32 cellular contexts compared by ENCODE assay signal in the genomic region with DNA sequence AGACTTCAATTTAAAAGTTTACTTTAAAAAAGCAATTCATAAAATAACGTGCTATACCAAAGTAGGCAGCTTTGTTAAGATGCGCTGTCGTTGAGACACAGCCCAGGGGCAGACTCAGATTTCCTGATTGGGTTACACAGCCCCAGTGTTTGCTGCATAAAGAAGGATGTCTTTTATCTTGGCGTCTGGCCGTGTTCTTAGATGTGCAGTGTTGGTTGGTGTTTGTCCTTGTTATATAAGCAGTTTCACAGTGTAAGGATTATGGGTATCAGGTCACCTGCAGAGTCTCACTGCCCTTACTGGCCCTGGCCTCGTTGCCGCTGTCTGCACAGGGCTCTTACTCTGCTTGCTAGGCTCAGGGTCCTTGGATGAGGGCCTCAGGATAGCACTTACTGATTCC.
DNase-seq lines count a peak whose midpoint lies in the region; ATAC-seq, FAIRE-seq and TF ChIP-seq lines count a peak whose summit lies in the region.
"Had no signal": no experiment of that assay in that cellular context is flagged by ENCODE, and none has a peak within 500 bp of the region (broad histone marks: within the 10 kb centered on the region; RNA-seq: fewer than 3 reads in every experiment).

No MANE protein-coding gene starts in this region.

- no peak overlapping the region for H3K27ac Mint-ChIP-seq in activated CD8-positive, alpha-beta T cell treated with anti-CD3 and anti-CD28 coated beads, Interleukin-2, amount 10 ng/mL, durations not matched to agents 7 days and 5 days
- no peak overlapping the region for H3K27ac Mint-ChIP-seq in activated CD8-positive, alpha-beta T cell treated with anti-CD3 and anti-CD28 coated beads for 36 hours
- H3K27ac Mint-ChIP-seq in type B pancreatic cell, result peak overlapping the region; percentile 83
- H3K27ac Mint-ChIP-seq: activated B cell treated with CpG ODN at 0.5 μM for 24 hours; activated naive CD4-positive, alpha-beta T cell treated with anti-CD3 and anti-CD28 coated beads for 36 hours; CD4-positive, alpha-beta memory T cell; dendritic cell treated with granulocyte-macrophage colony-stimulating factor and Interleukin-4, amounts not matched to agents 40 ng/mL and 50 ng/mL, for 4 days; endodermal cell; IgD-negative memory B cell had no signal

- H3K36me3 Mint-ChIP-seq in activated CD8-positive, alpha-beta T cell treated with anti-CD3 and anti-CD28 coated beads, Interleukin-2, amount 10 ng/mL, durations not matched to agents 7 days and 5 days (ENCODE audit: low read depth), result no peaks in the 10 kb centered on the region
- H3K36me3 Mint-ChIP-seq in activated CD8-positive, alpha-beta T cell treated with anti-CD3 and anti-CD28 coated beads for 36 hours (ENCODE audit: low read depth), result no peaks in the 10 kb centered on the region
- H3K36me3 Mint-ChIP-seq in type B pancreatic cell, result peaks cover 66% of the 10 kb centered on the region
- H3K36me3 Mint-ChIP-seq: CD4-positive, alpha-beta memory T cell had no signal

- no peak overlapping the region for H3K4me3 Mint-ChIP-seq in activated CD8-positive, alpha-beta T cell treated with anti-CD3 and anti-CD28 coated beads, Interleukin-2, amount 10 ng/mL, durations not matched to agents 7 days and 5 days
- no peak overlapping the region for H3K4me3 Mint-ChIP-seq in activated CD8-positive, alpha-beta T cell treated with anti-CD3 and anti-CD28 coated beads for 36 hours
- peak overlapping the region; percentile 18 for H3K4me3 Mint-ChIP-seq in type B pancreatic cell
- H3K4me3 Mint-ChIP-seq: activated B cell treated with CpG ODN at 0.5 μM for 24 hours; activated naive CD4-positive, alpha-beta T cell treated with anti-CD3 and anti-CD28 coated beads for 36 hours; CD4-positive, alpha-beta memory T cell; dendritic cell treated with granulocyte-macrophage colony-stimulating factor and Interleukin-4, amounts not matched to agents 40 ng/mL and 50 ng/mL, for 4 days; endodermal cell; IgD-negative memory B cell had no signal

- intact Hi-C loops in activated CD8-positive, alpha-beta T cell treated with anti-CD3 and anti-CD28 coated beads for 36 hours (cut with micrococcal nuclease), result no loop called here

- no peak for FAIRE-seq in GM12891 (lab: Jason Lieb, UNC)
- FAIRE-seq: A549, keratinocyte, RCC 7860, small intestine had no signal

- no peaks in the 10 kb centered on the region for H3K27me3 Mint-ChIP-seq in activated CD8-positive, alpha-beta T cell treated with anti-CD3 and anti-CD28 coated beads, Interleukin-2, amount 10 ng/mL, durations not matched to agents 7 days and 5 days (ENCODE audit: low read depth)
- H3K27me3 Mint-ChIP-seq in activated CD8-positive, alpha-beta T cell treated with anti-CD3 and anti-CD28 coated beads for 36 hours, result no peaks in the 10 kb centered on the region
- H3K27me3 Mint-ChIP-seq in type B pancreatic cell, result no peaks in the 10 kb centered on the region
- H3K27me3 Mint-ChIP-seq: activated B cell treated with CpG ODN at 0.5 μM for 24 hours; CD4-positive, alpha-beta memory T cell; dendritic cell treated with granulocyte-macrophage colony-stimulating factor and Interleukin-4, amounts not matched to agents 40 ng/mL and 50 ng/mL, for 4 days had no signal

- H3K4me1 Mint-ChIP-seq in activated CD8-positive, alpha-beta T cell treated with anti-CD3 and anti-CD28 coated beads, Interleukin-2, amount 10 ng/mL, durations not matched to agents 7 days and 5 days (ENCODE audit: low read depth), result no peaks in the 10 kb centered on the region
- peaks cover 5% of the 10 kb centered on the region for H3K4me1 Mint-ChIP-seq in activated CD8-positive, alpha-beta T cell treated with anti-CD3 and anti-CD28 coated beads for 36 hours (ENCODE audit: low read depth)
- H3K4me1 Mint-ChIP-seq in type B pancreatic cell (ENCODE audit: unreplicated experiment), result peaks cover 48% of the 10 kb centered on the region
- H3K4me1 Mint-ChIP-seq: activated B cell treated with CpG ODN at 0.5 μM for 24 hours; CD4-positive, alpha-beta memory T cell had no signal

- no peak for DNase-seq in activated CD8-positive, alpha-beta T cell treated with anti-CD3 and anti-CD28 coated beads, Interleukin-2, amount 10 ng/mL, durations not matched to agents 7 days and 5 days
- DNase-seq in activated CD8-positive, alpha-beta T cell treated with anti-CD3 and anti-CD28 coated beads for 36 hours, result no peak
- DNase-seq in NCI-H82 treated with DMSO at 0.1 percent for 48 hours (lab: John Stamatoyannopoulos, UW; ENCODE audit: unreplicated experiment), result peak; percentile 19
- peak; percentile 53 for DNase-seq in left kidney (ENCODE audit: low read depth, low spot score)
- DNase-seq in type B pancreatic cell (ENCODE audit: extremely low spot score, unreplicated experiment), result no peak
- DNase-seq in GM12891 (ENCODE audit: insufficient read length, low spot score), result no peak
- DNase-seq in stimulated activated CD4-positive, alpha-beta T cell treated with anti-CD3 and anti-CD28 coated beads, Interleukin-4, amount 100 ng/mL, for 4 hours, result no peak
- DNase-seq: activated B cell treated with CpG ODN at 0.5 μM for 24 hours; activated naive CD4-positive, alpha-beta T cell treated with anti-CD3 and anti-CD28 coated beads for 36 hours; activated T-cell treated with anti-CD3 and anti-CD28 coated beads, Interleukin-2, amount 50 U/mL, for 48 hours; body of pancreas; CD4-positive, alpha-beta memory T cell; endodermal cell; foreskin fibroblast; GOT3; heart right ventricle; lower lobe of right lung; mucosa of descending colon; MV-4-11; NCI-H1436; NCI-H524 treated with DMSO at 0.1 percent for 48 hours; ovary; SIG-M5; small intestine; stimulated activated naive CD4-positive, alpha-beta T cell treated with Interleukin-2 at 50 U/mL for 16 hours; SW 1271 had no signal

- TF ChIP-seq CTCF in activated CD8-positive, alpha-beta T cell treated with anti-CD3 and anti-CD28 coated beads for 36 hours (IDR thresholded peaks at IDR 0.05), result no peak
- no peak for TF ChIP-seq CTCF in type B pancreatic cell (conservative IDR thresholded peaks at IDR 0.05)

- TF ChIP-seq POLR2A in GM12891 (IDR thresholded peaks at IDR 0.05; ENCODE audit: low read depth, low read length), result no peak

- no peaks in the 10 kb centered on the region for H3K9me3 Mint-ChIP-seq in activated CD8-positive, alpha-beta T cell treated with anti-CD3 and anti-CD28 coated beads, Interleukin-2, amount 10 ng/mL, durations not matched to agents 7 days and 5 days (ENCODE audit: insufficient read depth)
- no peaks in the 10 kb centered on the region for H3K9me3 Mint-ChIP-seq in activated CD8-positive, alpha-beta T cell treated with anti-CD3 and anti-CD28 coated beads for 36 hours
- no peaks in the 10 kb centered on the region for H3K9me3 Mint-ChIP-seq in type B pancreatic cell
- H3K9me3 Mint-ChIP-seq: activated B cell treated with CpG ODN at 0.5 μM for 24 hours; activated naive CD4-positive, alpha-beta T cell treated with anti-CD3 and anti-CD28 coated beads for 36 hours; dendritic cell treated with granulocyte-macrophage colony-stimulating factor and Interleukin-4, amounts not matched to agents 40 ng/mL and 50 ng/mL, for 4 days; endodermal cell; IgD-negative memory B cell had no signal

- peak; percentile 23 for ATAC-seq in activated CD8-positive, alpha-beta T cell treated with anti-CD3 and anti-CD28 coated beads, Interleukin-2, amount 10 ng/mL, durations not matched to agents 7 days and 5 days
- no peak for ATAC-seq in activated CD8-positive, alpha-beta T cell treated with anti-CD3 and anti-CD28 coated beads for 36 hours
- no peak for ATAC-seq in GM18519 (IDR thresholded peaks at IDR 0.05; ENCODE audit: low FRiP score, unreplicated experiment)
- ATAC-seq: A549, body of pancreas, lower lobe of right lung, mucosa of descending colon had no signal

- POLR2A ChIA-PET in activated CD8-positive, alpha-beta T cell treated with anti-CD3 and anti-CD28 coated beads, Interleukin-2, amount 10 ng/mL, durations not matched to agents 7 days and 5 days (lab: Charles Lee), result no interaction called here
- POLR2A ChIA-PET in activated CD8-positive, alpha-beta T cell treated with anti-CD3 and anti-CD28 coated beads for 36 hours (lab: Charles Lee), result no interaction called here

- CTCF ChIA-PET in activated CD8-positive, alpha-beta T cell treated with anti-CD3 and anti-CD28 coated beads, Interleukin-2, amount 10 ng/mL, durations not matched to agents 7 days and 5 days (lab: Charles Lee), result no interaction called here
- CTCF ChIA-PET in activated CD8-positive, alpha-beta T cell treated with anti-CD3 and anti-CD28 coated beads for 36 hours (lab: Charles Lee), result interaction anchor here (0.7 kb wide), 1 partner anchor 763 kb away, joined by 3 read pairs; no protein-coding TSS in a partner anchor

TF ChIP-seq in GM12891, 5 proteins besides CTCF, POLR2A, EP300 and RAD21:
- TF ChIP-seq SPI1 (IDR thresholded peaks at IDR 0.05; ENCODE audit: low read depth, low read length) (no peak), POU2F2 (IDR thresholded peaks at IDR 0.05; ENCODE audit: low read depth, low read length) (no peak)

Comparison
In these comparisons a context has a peak if more than half of its experiments do, and no peak if none do; other contexts are left out.
1. DNase-seq: peak in NCI-H82 treated with DMSO at 0.1 percent for 48 hours (single experiment) and left kidney (single experiment); none in activated CD8-positive, alpha-beta T cell treated with anti-CD3 and anti-CD28 coated beads, Interleukin-2, amount 10 ng/mL, durations not matched to agents 7 days and 5 days (single experiment), activated CD8-positive, alpha-beta T cell treated with anti-CD3 and anti-CD28 coated beads for 36 hours (single experiment), type B pancreatic cell (single experiment), GM12891 (single experiment) and stimulated activated CD4-positive, alpha-beta T cell treated with anti-CD3 and anti-CD28 coated beads, Interleukin-4, amount 100 ng/mL, for 4 hours (0 of 2).